ENCODE assay signal across 14 cellular contexts in the genomic region with DNA sequence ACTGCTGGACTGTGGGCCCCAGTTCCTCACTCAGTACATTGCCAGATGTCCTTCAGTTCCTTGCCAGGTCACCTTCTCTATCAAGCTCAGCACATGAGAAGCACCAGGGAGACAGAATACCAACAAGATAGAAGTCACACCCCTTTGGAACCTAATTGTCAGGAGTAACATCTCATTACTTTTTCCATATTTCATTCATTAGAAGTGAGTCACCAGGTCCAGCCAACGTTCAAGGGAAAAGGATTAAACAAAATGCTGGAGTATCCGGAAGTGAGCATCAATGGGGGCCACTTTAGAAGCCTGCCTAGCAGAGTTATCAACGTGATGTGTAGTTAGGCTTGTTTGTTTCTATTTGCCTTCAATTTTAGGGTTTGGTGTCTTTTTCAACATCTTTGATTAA.
"Had no signal": no experiment of that assay in that cellular context is flagged by ENCODE, and none has a peak within 500 bp of the region (broad histone marks: within the 10 kb centered on the region; RNA-seq: fewer than 3 reads in every experiment).

No MANE protein-coding gene starts in this region.

- H3K4me3 Mint-ChIP-seq: natural killer cell; stimulated activated naive B cell treated with anti-CD40 and anti-IgM and Interleukin-4, amounts not matched to agents 10 μg/mL and 1 μg/mL and 100 μg/mL, for 72 hours had no signal

- H3K4me3 ChIP-seq: breast epithelium, lower lobe of right lung, right lobe of liver, tibial nerve had no signal

- H3K4me1 Mint-ChIP-seq: natural killer cell; stimulated activated naive B cell treated with anti-CD40 and anti-IgM and Interleukin-4, amounts not matched to agents 10 μg/mL and 1 μg/mL and 100 μg/mL, for 72 hours had no signal

- FAIRE-seq: colon had no signal

- H3K27ac Mint-ChIP-seq: activated naive CD4-positive, alpha-beta T cell treated with anti-CD3 and anti-CD28 coated beads, Interleukin-2, amount 50 U/mL, for 72 hours; natural killer cell; progenitor cell of endocrine pancreas; stimulated activated naive B cell treated with anti-CD40 and anti-IgM and Interleukin-4, amounts not matched to agents 10 μg/mL and 1 μg/mL and 100 μg/mL, for 72 hours had no signal

- H3K27me3 Mint-ChIP-seq: stimulated activated naive B cell treated with anti-CD40 and anti-IgM and Interleukin-4, amounts not matched to agents 10 μg/mL and 1 μg/mL and 100 μg/mL, for 72 hours had no signal

- ATAC-seq: activated naive CD4-positive, alpha-beta T cell treated with anti-CD3 and anti-CD28 coated beads, Interleukin-2, amount 50 U/mL, for 72 hours; lower lobe of right lung; natural killer cell; right lobe of liver; stimulated activated naive B cell treated with anti-CD40 and anti-IgM and Interleukin-4, amounts not matched to agents 10 μg/mL and 1 μg/mL and 100 μg/mL, for 72 hours had no signal

- H3K9me3 Mint-ChIP-seq: natural killer cell had no signal

- H3K36me3 Mint-ChIP-seq: activated naive CD4-positive, alpha-beta T cell treated with anti-CD3 and anti-CD28 coated beads, Interleukin-2, amount 50 U/mL, for 72 hours; natural killer cell; stimulated activated naive B cell treated with anti-CD40 and anti-IgM and Interleukin-4, amounts not matched to agents 10 μg/mL and 1 μg/mL and 100 μg/mL, for 72 hours had no signal

- DNase-seq: activated CD4-positive, alpha-beta T cell treated with anti-CD3 and anti-CD28 coated beads, Interleukin-2, amount 50 U/mL, for 1 hour; activated CD4-positive, CD25-positive, alpha-beta regulatory T cell; effector CD8-positive, alpha-beta T cell; hippocampal formation; lower lobe of right lung; natural killer cell; right lobe of liver; stimulated activated CD4-positive, alpha-beta T cell treated with anti-CD3 and anti-CD28 coated beads, Interleukin-1b, Interleukin-23, amount 100 ng/mL, for 48 hours; stimulated activated naive B cell treated with anti-CD40 and anti-IgM and Interleukin-4, amounts not matched to agents 10 μg/mL and 1 μg/mL and 100 μg/mL, for 72 hours had no signal
